18 cellular contexts compared by ENCODE assay signal in the genomic region with DNA sequence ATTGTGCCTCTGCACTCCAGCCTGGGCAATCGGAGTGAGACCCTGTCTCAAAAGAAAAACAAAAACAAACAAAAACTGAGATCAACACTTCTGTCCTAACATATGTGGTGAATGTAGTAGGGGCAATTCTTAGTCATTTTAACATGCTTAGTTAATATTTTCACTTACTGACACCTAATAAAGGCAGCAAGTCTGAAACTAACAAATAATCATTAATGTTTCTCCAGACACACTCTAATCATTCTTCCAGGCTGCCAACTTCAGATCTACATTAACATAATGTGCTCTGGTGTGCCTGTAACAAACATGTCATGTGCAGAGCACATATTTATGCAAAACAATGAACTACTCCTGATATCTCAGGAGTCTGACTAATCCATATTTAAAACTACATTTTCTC. TPM values are rescaled to one million over a fixed set of nuclear protein-coding genes. Genes with fewer than 3 reads are reported as not detected.
DNase-seq lines count a peak whose midpoint lies in the region; ATAC-seq and TF ChIP-seq lines count a peak whose summit lies in the region.
"Had no signal": no experiment of that assay in that cellular context is flagged by ENCODE, and none has a peak within 500 bp of the region (broad histone marks: within the 10 kb centered on the region; RNA-seq: fewer than 3 reads in every experiment).

No MANE protein-coding gene starts in this region.

- H4K20me1 ChIP-seq in MM.1S (ENCODE audit: insufficient read depth, low read length), result no peaks in the 10 kb centered on the region

- H3K4me1 Mint-ChIP-seq in endodermal cell, result peaks cover 11% of the 10 kb centered on the region

- intact Hi-C loops in left lung (cut with DNase I), result no loop called here

- H3K27ac Mint-ChIP-seq in endodermal cell, result peak overlapping the region; percentile 39
- H3K27ac Mint-ChIP-seq: CD4-positive, CD25-positive, alpha-beta regulatory T cell had no signal

- peak; percentile 79 for ATAC-seq in GM18861 (IDR thresholded peaks at IDR 0.05; ENCODE audit: unreplicated experiment)
- peak; percentile 46 for ATAC-seq in GM19467 (IDR thresholded peaks at IDR 0.05; ENCODE audit: unreplicated experiment)
- ATAC-seq in HG03196 (IDR thresholded peaks at IDR 0.05; ENCODE audit: unreplicated experiment), result peak; percentile 64
- ATAC-seq in left lung, result no peak
- ATAC-seq: PC-3 had no signal

- no peak overlapping the region for H3K4me3 ChIP-seq in endodermal cell (ENCODE audit: low read length)
- no peak overlapping the region for H3K4me3 ChIP-seq in MM.1S (ENCODE audit: low read length)
- H3K4me3 ChIP-seq in left lung, result no peak overlapping the region
- H3K4me3 ChIP-seq: GM23248 had no signal

- no peaks in the 10 kb centered on the region for H3K9me3 Mint-ChIP-seq in endodermal cell

- H3K4me1 ChIP-seq in endodermal cell (ENCODE audit: control insufficient read depth, insufficient read depth, low read length) (peaks cover 3% of the 10 kb centered on the region), MM.1S (ENCODE audit: low read length) (peaks cover 5% of the 10 kb centered on the region; the same call in 1 of the 2 replicates), left lung (peaks cover 9 to 28% of the 10 kb centered on the region in 2 donors)

- H3K36me3 Mint-ChIP-seq in endodermal cell (ENCODE audit: low read depth), result peaks cover 4% of the 10 kb centered on the region

- no peak overlapping the region for H3K9ac ChIP-seq in endodermal cell (ENCODE audit: extremely low read depth, low read length, poor library complexity, severe bottlenecking)
- no peak overlapping the region for H3K9ac ChIP-seq in MM.1S (ENCODE audit: low read length)
- H3K9ac ChIP-seq: GM23248 had no signal

- no peaks in the 10 kb centered on the region for H3F3A ChIP-seq in MM.1S (ENCODE audit: insufficient read depth, low read length)

- H3K27ac ChIP-seq in endodermal cell (ENCODE audit: low read depth, low read length) (no peak overlapping the region), MM.1S (ENCODE audit: low read length) (no peak overlapping the region), left lung (no peak overlapping the region)
- H3K27ac ChIP-seq: GM23248 had no signal

- peaks cover 11% of the 10 kb centered on the region for H3K36me3 ChIP-seq in endodermal cell (ENCODE audit: control insufficient read depth, insufficient read depth, low read length)
- no peaks in the 10 kb centered on the region for H3K36me3 ChIP-seq in MM.1S (replicated peaks; ENCODE audit: insufficient read depth, low read length)
- H3K36me3 ChIP-seq in left lung, result no peaks in the 10 kb centered on the region

- WGBS in endodermal cell (ENCODE audit: insufficient coverage in 1 of 2, insufficient read length in 1 of 2), 2 experiments, result 100% methylated on average over 1 of the region's 1 CpG; no CpG with 5 or more reads in 1 of the 2 experiments

- no peaks in the 10 kb centered on the region for H3K9me3 ChIP-seq in endodermal cell (ENCODE audit: control insufficient read depth, low read length)
- no peaks in the 10 kb centered on the region for H3K9me3 ChIP-seq in MM.1S (replicated peaks; ENCODE audit: insufficient read depth, low read length)
- no peaks in the 10 kb centered on the region for H3K9me3 ChIP-seq in left lung

- no peaks in the 10 kb centered on the region for H3K27me3 Mint-ChIP-seq in endodermal cell (ENCODE audit: insufficient read depth)
- H3K27me3 Mint-ChIP-seq: CD4-positive, CD25-positive, alpha-beta regulatory T cell had no signal

- no peak overlapping the region for H3K4me2 ChIP-seq in MM.1S (ENCODE audit: low read depth, low read length)

- no peak overlapping the region for H2AFZ ChIP-seq in MM.1S (ENCODE audit: low read length)
- H2AFZ ChIP-seq: GM23248 had no signal

- DNase-seq in endodermal cell (no peak), MM.1S (no peak), left lung (no peak), NCI-H82 treated with DMSO at 0.1 percent for 48 hours (lab: John Stamatoyannopoulos, UW; ENCODE audit: unreplicated experiment) (no peak)
- DNase-seq in activated effector memory CD4-positive, alpha-beta T cell treated with Interleukin-2 at 50 U/mL for 16 hours, result no peak
- DNase-seq: ACHN; CD4-positive, CD25-positive, alpha-beta regulatory T cell; DND-41; GDM1; GM23248; MV-4-11; NCI-H1436; NCI-H2029 treated with DMSO at 0.1 percent for 48 hours; PC-3 had no signal

- no peaks in the 10 kb centered on the region for H3K9me2 ChIP-seq in MM.1S (replicated peaks; ENCODE audit: insufficient read depth, low read length)

- no peak overlapping the region for H3K4me3 Mint-ChIP-seq in endodermal cell

- TF ChIP-seq CTCF in endodermal cell (conservative IDR thresholded peaks at IDR 0.05) (no peak), MM.1S (IDR thresholded peaks at IDR 0.05; ENCODE audit: low read length) (no peak), left lung (IDR thresholded peaks at IDR 0.05) (no peak)

- H3K79me2 ChIP-seq in MM.1S (ENCODE audit: low read length), result peaks cover 13% of the 10 kb centered on the region

- H3K27me3 ChIP-seq in endodermal cell (ENCODE audit: control insufficient read depth, insufficient read depth, low read length, poor library complexity, severe bottlenecking) (no peaks in the 10 kb centered on the region), MM.1S (replicated peaks; ENCODE audit: insufficient read depth, low read length) (no peaks in the 10 kb centered on the region), left lung (no peaks in the 10 kb centered on the region)

RNA-seq across cellular contexts. Expression of gene KRCC1, which starts 6.0 kb away (rescaled TPM):
- total RNA-seq in endodermal cell (10 to 100 TPM; 11.7 to 20.3 TPM), left lung (10 to 100 TPM; 19.7 to 22.1 TPM)
- 17.4 TPM for polyA plus RNA-seq in endodermal cell (2013, experiment 1 of 2)
- 18.4 TPM for polyA plus RNA-seq in endodermal cell (2013, experiment 2 of 2)

RNA-seq across cellular contexts. Expression of gene SMYD1, which starts 18.0 kb away (rescaled TPM):
- not detected for total RNA-seq in endodermal cell
- 0.07 TPM for polyA plus RNA-seq in endodermal cell (2013, experiment 1 of 2)
- polyA plus RNA-seq in endodermal cell (2013, experiment 2 of 2), result 0.17 TPM
- under 1 TPM; 0.05 to 0.06 TPM for total RNA-seq in left lung
- total RNA-seq: CD4-positive, CD25-positive, alpha-beta regulatory T cell; GM23248; HT-29; PC-3 had no signal
- polyA plus RNA-seq: CD4-positive, CD25-positive, alpha-beta regulatory T cell; GM23248 had no signal

RNA-seq across cellular contexts. Expression of gene RNU2-63P, which starts 33.3 kb away (rescaled TPM):
- 10 to 100 TPM; 12.2 to 19.8 TPM for total RNA-seq in endodermal cell
- polyA plus RNA-seq in endodermal cell (2013, experiment 1 of 2), result 28.1 TPM
- 24.8 TPM for polyA plus RNA-seq in endodermal cell (2013, experiment 2 of 2)
- total RNA-seq in left lung, result not detected
- total RNA-seq: GM23248, HT-29 had no signal
- polyA plus RNA-seq: GM23248 had no signal

Comparison
In these comparisons a context has a peak if more than half of its experiments do, and no peak if none do; other contexts are left out.
1. RNA of gene RNU2-63P, which starts 33.3 kb away (total RNA-seq): 12.2 to 19.8 TPM in endodermal cell; not detected in left lung; every median in the first group is over 4 times any median in the second.